In the genomic region with DNA sequence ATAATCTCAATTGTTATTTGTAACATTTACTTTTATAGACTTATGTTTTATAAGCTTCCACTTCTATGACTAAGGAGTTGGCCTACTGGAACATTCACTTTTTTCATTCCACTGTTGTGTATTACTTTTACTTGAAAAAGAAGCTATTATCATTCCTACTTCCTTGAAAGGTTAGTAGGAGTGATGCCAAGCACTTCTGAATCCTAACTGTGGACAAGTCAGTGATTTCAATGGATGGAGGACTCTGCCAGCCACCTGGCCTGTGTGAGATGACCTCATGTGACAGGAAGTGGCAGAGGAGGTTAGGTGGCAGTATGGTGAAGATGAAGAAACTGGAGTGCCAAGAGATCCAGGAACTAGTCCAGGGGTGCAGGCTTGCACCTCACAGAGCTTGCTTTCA, we compare ENCODE assay signal across 1 cellular context.
TF ChIP-seq lines count a peak whose summit lies in the region.

No MANE protein-coding gene starts in this region.

TF ChIP-seq in HepG2, 621 proteins besides CTCF, POLR2A, EP300 and RAD21:
- TF ChIP-seq ZSCAN25 (CRISPR knock-in tag; IDR thresholded peaks at IDR 0.05) = no peak
- TF ChIP-seq, protein P1, sequence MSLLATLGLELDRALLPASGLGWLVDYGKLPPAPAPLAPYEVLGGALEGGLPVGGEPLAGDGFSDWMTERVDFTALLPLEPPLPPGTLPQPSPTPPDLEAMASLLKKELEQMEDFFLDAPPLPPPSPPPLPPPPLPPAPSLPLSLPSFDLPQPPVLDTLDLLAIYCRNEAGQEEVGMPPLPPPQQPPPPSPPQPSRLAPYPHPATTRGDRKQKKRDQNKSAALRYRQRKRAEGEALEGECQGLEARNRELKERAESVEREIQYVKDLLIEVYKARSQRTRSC (CRISPR knock-in tag; IDR thresholded peaks at IDR 0.05; ENCODE audit: low read depth) = no peak
- no peak for TF ChIP-seq PITX1 (CRISPR knock-in tag; IDR thresholded peaks at IDR 0.05)
- TF ChIP-seq SSRP1 (CRISPR knock-in tag; IDR thresholded peaks at IDR 0.05) = no peak
- TF ChIP-seq GLI4 (CRISPR knock-in tag; IDR thresholded peaks at IDR 0.05; ENCODE audit: borderline replicate concordance) = no peak
- TF ChIP-seq, protein P2, sequence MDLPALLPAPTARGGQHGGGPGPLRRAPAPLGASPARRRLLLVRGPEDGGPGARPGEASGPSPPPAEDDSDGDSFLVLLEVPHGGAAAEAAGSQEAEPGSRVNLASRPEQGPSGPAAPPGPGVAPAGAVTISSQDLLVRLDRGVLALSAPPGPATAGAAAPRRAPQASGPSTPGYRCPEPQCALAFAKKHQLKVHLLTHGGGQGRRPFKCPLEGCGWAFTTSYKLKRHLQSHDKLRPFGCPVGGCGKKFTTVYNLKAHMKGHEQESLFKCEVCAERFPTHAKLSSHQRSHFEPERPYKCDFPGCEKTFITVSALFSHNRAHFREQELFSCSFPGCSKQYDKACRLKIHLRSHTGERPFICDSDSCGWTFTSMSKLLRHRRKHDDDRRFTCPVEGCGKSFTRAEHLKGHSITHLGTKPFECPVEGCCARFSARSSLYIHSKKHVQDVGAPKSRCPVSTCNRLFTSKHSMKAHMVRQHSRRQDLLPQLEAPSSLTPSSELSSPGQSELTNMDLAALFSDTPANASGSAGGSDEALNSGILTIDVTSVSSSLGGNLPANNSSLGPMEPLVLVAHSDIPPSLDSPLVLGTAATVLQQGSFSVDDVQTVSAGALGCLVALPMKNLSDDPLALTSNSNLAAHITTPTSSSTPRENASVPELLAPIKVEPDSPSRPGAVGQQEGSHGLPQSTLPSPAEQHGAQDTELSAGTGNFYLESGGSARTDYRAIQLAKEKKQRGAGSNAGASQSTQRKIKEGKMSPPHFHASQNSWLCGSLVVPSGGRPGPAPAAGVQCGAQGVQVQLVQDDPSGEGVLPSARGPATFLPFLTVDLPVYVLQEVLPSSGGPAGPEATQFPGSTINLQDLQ (CRISPR knock-in tag; IDR thresholded peaks at IDR 0.05) = no peak
- TF ChIP-seq SALL2 (CRISPR knock-in tag; IDR thresholded peaks at IDR 0.05) = no peak
- no peak for TF ChIP-seq ZNF577 (CRISPR knock-in tag; IDR thresholded peaks at IDR 0.05; ENCODE audit: borderline replicate concordance, low read depth)
- TF ChIP-seq ERF (CRISPR knock-in tag; IDR thresholded peaks at IDR 0.05) = no peak
- TF ChIP-seq, protein P3, sequence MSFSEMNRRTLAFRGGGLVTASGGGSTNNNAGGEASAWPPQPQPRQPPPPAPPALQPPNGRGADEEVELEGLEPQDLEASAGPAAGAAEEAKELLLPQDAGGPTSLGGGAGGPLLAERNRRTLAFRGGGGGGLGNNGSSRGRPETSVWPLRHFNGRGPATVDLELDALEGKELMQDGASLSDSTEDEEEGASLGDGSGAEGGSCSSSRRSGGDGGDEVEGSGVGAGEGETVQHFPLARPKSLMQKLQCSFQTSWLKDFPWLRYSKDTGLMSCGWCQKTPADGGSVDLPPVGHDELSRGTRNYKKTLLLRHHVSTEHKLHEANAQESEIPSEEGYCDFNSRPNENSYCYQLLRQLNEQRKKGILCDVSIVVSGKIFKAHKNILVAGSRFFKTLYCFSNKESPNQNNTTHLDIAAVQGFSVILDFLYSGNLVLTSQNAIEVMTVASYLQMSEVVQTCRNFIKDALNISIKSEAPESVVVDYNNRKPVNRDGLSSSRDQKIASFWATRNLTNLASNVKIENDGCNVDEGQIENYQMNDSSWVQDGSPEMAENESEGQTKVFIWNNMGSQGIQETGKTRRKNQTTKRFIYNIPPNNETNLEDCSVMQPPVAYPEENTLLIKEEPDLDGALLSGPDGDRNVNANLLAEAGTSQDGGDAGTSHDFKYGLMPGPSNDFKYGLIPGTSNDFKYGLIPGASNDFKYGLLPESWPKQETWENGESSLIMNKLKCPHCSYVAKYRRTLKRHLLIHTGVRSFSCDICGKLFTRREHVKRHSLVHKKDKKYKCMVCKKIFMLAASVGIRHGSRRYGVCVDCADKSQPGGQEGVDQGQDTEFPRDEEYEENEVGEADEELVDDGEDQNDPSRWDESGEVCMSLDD (CRISPR knock-in tag; IDR thresholded peaks at IDR 0.05; ENCODE audit: borderline replicate concordance) = no peak
- TF ChIP-seq ZNF841 (CRISPR knock-in tag; IDR thresholded peaks at IDR 0.05; ENCODE audit: borderline replicate concordance) = no peak
- no peak for TF ChIP-seq MEF2D (CRISPR knock-in tag; IDR thresholded peaks at IDR 0.05)
- TF ChIP-seq, protein P4, sequence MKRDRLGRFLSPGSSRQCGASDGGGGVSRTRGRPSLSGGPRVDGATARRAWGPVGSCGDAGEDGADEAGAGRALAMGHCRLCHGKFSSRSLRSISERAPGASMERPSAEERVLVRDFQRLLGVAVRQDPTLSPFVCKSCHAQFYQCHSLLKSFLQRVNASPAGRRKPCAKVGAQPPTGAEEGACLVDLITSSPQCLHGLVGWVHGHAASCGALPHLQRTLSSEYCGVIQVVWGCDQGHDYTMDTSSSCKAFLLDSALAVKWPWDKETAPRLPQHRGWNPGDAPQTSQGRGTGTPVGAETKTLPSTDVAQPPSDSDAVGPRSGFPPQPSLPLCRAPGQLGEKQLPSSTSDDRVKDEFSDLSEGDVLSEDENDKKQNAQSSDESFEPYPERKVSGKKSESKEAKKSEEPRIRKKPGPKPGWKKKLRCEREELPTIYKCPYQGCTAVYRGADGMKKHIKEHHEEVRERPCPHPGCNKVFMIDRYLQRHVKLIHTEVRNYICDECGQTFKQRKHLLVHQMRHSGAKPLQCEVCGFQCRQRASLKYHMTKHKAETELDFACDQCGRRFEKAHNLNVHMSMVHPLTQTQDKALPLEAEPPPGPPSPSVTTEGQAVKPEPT (CRISPR knock-in tag; IDR thresholded peaks at IDR 0.05; ENCODE audit: low read depth) = no peak
- TF ChIP-seq, protein P5, sequence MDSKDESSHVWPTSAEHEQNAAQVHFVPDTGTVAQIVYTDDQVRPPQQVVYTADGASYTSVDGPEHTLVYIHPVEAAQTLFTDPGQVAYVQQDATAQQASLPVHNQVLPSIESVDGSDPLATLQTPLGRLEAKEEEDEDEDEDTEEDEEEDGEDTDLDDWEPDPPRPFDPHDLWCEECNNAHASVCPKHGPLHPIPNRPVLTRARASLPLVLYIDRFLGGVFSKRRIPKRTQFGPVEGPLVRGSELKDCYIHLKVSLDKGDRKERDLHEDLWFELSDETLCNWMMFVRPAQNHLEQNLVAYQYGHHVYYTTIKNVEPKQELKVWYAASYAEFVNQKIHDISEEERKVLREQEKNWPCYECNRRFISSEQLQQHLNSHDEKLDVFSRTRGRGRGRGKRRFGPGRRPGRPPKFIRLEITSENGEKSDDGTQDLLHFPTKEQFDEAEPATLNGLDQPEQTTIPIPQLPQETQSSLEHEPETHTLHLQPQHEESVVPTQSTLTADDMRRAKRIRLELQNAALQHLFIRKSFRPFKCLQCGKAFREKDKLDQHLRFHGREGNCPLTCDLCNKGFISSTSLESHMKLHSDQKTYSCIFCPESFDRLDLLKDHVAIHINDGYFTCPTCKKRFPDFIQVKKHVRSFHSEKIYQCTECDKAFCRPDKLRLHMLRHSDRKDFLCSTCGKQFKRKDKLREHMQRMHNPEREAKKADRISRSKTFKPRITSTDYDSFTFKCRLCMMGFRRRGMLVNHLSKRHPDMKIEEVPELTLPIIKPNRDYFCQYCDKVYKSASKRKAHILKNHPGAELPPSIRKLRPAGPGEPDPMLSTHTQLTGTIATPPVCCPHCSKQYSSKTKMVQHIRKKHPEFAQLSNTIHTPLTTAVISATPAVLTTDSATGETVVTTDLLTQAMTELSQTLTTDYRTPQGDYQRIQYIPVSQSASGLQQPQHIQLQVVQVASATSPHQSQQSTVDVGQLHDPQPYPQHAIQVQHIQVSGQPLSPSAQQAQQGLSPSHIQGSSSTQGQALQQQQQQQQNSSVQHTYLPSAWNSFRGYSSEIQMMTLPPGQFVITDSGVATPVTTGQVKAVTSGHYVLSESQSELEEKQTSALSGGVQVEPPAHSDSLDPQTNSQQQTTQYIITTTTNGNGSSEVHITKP (CRISPR knock-in tag; IDR thresholded peaks at IDR 0.05; ENCODE audit: low read depth) = no peak
- TF ChIP-seq, protein P6, sequence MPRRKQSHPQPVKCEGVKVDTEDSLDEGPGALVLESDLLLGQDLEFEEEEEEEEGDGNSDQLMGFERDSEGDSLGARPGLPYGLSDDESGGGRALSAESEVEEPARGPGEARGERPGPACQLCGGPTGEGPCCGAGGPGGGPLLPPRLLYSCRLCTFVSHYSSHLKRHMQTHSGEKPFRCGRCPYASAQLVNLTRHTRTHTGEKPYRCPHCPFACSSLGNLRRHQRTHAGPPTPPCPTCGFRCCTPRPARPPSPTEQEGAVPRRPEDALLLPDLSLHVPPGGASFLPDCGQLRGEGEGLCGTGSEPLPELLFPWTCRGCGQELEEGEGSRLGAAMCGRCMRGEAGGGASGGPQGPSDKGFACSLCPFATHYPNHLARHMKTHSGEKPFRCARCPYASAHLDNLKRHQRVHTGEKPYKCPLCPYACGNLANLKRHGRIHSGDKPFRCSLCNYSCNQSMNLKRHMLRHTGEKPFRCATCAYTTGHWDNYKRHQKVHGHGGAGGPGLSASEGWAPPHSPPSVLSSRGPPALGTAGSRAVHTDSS (CRISPR knock-in tag; conservative IDR thresholded peaks at IDR 0.05) = no peak
- TF ChIP-seq ZNF564 (CRISPR knock-in tag; IDR thresholded peaks at IDR 0.05) = no peak
